In the genomic region with DNA sequence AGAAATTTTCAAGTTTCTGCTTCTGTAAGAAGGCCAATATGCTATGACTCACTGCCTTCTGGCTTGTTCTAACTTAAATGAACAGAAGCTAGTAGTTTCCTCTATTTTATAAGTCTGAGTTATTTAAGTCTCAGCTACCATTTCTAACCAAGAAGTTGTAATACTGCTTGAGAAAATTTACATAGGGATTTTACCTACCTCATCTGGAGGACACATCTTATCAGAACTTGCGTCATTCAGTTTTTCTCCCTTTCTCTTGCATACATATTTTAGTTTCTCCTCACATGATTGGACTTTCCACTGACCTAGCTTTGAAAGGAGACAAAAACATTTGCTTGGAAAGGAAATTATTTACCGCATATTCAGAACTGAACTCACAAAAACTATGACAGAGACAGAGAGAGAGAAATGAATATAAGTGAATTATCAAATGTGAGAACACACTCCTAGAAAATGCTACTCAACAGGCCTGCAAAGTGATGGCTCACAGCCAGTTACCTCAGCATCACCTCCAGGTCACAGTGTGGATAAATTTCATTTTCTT, we compare ENCODE assay signal across 8 cellular contexts. TPM values are rescaled to one million over a fixed set of nuclear protein-coding genes. Genes with fewer than 3 reads are reported as not detected.
A peak's percentile ranks its signal among the peaks of the same experiment; 100 is the strongest.
DNase-seq lines count a peak whose midpoint lies in the region; ATAC-seq and TF ChIP-seq lines count a peak whose summit lies in the region.

No MANE protein-coding gene starts in this region.

- H3K9me3 ChIP-seq in thyroid gland, result no peaks in the 10 kb centered on the region
- no peaks in the 10 kb centered on the region for H3K9me3 ChIP-seq in neural progenitor cell (ENCODE audit: low read depth)
- no peaks in the 10 kb centered on the region for H3K9me3 ChIP-seq in effector memory CD4-positive, alpha-beta T cell (ENCODE audit: control insufficient read depth, low read length)

- TF ChIP-seq CTCF in osteocyte (IDR thresholded peaks at IDR 0.05) (no peak), thyroid gland (IDR thresholded peaks at IDR 0.05) (no peak), neural progenitor cell (IDR thresholded peaks at IDR 0.05) (no peak)

- no peak overlapping the region for H3K27ac ChIP-seq in thyroid gland
- H3K27ac ChIP-seq in neural progenitor cell, result no peak overlapping the region
- no peak overlapping the region for H3K27ac ChIP-seq in effector memory CD4-positive, alpha-beta T cell (ENCODE audit: insufficient read depth, low read length, poor library complexity, severe bottlenecking)

- H3K27me3 ChIP-seq in thyroid gland, result no peaks in the 10 kb centered on the region
- no peaks in the 10 kb centered on the region for H3K27me3 ChIP-seq in neural progenitor cell
- H3K27me3 ChIP-seq in effector memory CD4-positive, alpha-beta T cell (replicated peaks; ENCODE audit: control insufficient read depth, insufficient read depth, low read length, poor library complexity, severe bottlenecking), result no peaks in the 10 kb centered on the region

- H3K9ac ChIP-seq in neural progenitor cell, result no peak overlapping the region

- H3K27me3 Mint-ChIP-seq in osteocyte (ENCODE audit: unreplicated experiment) (no peaks in the 10 kb centered on the region), neural progenitor cell (ENCODE audit: insufficient read depth, low read depth) (no peaks in the 10 kb centered on the region)

- H3K4me3 Mint-ChIP-seq in osteocyte (ENCODE audit: unreplicated experiment) (no peak overlapping the region), neural progenitor cell (no peak overlapping the region)

- H2AFZ ChIP-seq in neural progenitor cell (replicated peaks), result no peak overlapping the region

- peak; percentile 23 for DNase-seq in HCEC 1CT
- peak; percentile 15 for DNase-seq in NCI-H226
- no peak for DNase-seq in osteocyte (ENCODE audit: extremely low spot score, unreplicated experiment)
- no peak for DNase-seq in thyroid gland
- no peak for DNase-seq in neural progenitor cell (ENCODE audit: low spot score)
- no peak for DNase-seq in cerebellar cortex (ENCODE audit: low spot score)
- no peak for DNase-seq in effector memory CD4-positive, alpha-beta T cell

- H4K20me1 ChIP-seq in neural progenitor cell (ENCODE audit: low read depth), result no peaks in the 10 kb centered on the region

- H3K4me1 ChIP-seq in thyroid gland, result no peaks in the 10 kb centered on the region
- H3K4me1 ChIP-seq in neural progenitor cell, result peaks cover 8% of the 10 kb centered on the region
- no peaks in the 10 kb centered on the region for H3K4me1 ChIP-seq in effector memory CD4-positive, alpha-beta T cell (ENCODE audit: control insufficient read depth, insufficient read depth, low read length, poor library complexity, severe bottlenecking)

- no peak overlapping the region for H3K4me2 ChIP-seq in neural progenitor cell

- ATAC-seq in GM18867 (IDR thresholded peaks at IDR 0.05; ENCODE audit: unreplicated experiment), result peak; percentile 80

- H3K36me3 Mint-ChIP-seq in osteocyte (ENCODE audit: unreplicated experiment) (no peaks in the 10 kb centered on the region), neural progenitor cell (no peaks in the 10 kb centered on the region)

- H3K9me3 Mint-ChIP-seq in osteocyte (ENCODE audit: unreplicated experiment), result no peaks in the 10 kb centered on the region
- H3K9me3 Mint-ChIP-seq in neural progenitor cell, result no peaks in the 10 kb centered on the region

- H3K27ac Mint-ChIP-seq in osteocyte (ENCODE audit: unreplicated experiment), result peak overlapping the region; percentile 29
- H3K27ac Mint-ChIP-seq in neural progenitor cell, result no peak overlapping the region

- H3K4me3 ChIP-seq in thyroid gland (replicated peaks in 1 of 3), result no peak overlapping the region
- H3K4me3 ChIP-seq in neural progenitor cell, result no peak overlapping the region
- H3K4me3 ChIP-seq in effector memory CD4-positive, alpha-beta T cell (ENCODE audit: insufficient read depth, low read depth, low read length, poor library complexity, severe bottlenecking), result no peak overlapping the region

- 83 to 94% methylated on average over 2 of the region's 2 CpGs for whole genome bisulfite sequencing in thyroid gland, 2 donors

- H3K4me1 Mint-ChIP-seq in osteocyte (ENCODE audit: unreplicated experiment) (peaks cover 12% of the 10 kb centered on the region), neural progenitor cell (peaks cover 9% of the 10 kb centered on the region)

- intact Hi-C loops in thyroid gland (cut with DNase I), result no loop called here

- H3K36me3 ChIP-seq in thyroid gland (no peaks in the 10 kb centered on the region), neural progenitor cell (no peaks in the 10 kb centered on the region)
- peaks cover 44% of the 10 kb centered on the region for H3K36me3 ChIP-seq in effector memory CD4-positive, alpha-beta T cell (ENCODE audit: control insufficient read depth, insufficient read depth, low read length)

- peaks cover 8% of the 10 kb centered on the region for H3F3A ChIP-seq in neural progenitor cell (ENCODE audit: low read depth)

- no peaks in the 10 kb centered on the region for H3K79me2 ChIP-seq in neural progenitor cell (ENCODE audit: low read depth)

- no peak for TF ChIP-seq POLR2A in thyroid gland (IDR thresholded peaks at IDR 0.05)

RNA-seq across cellular contexts. Expression of a gene that starts 25.4 kb away (rescaled TPM):
- 0.63 and 0.86 TPM in 2 replicates for total RNA-seq in osteocyte
- 10 to 100 TPM; 12.1 to 55.5 (median 35.1) TPM for total RNA-seq in thyroid gland
- 0.25 and 0.39 TPM in 2 replicates for total RNA-seq in neural progenitor cell (ENCODE audit: low replicate concordance)

Comparison
In these comparisons a context has a peak if more than half of its experiments do, and no peak if none do; other contexts are left out.
1. DNase-seq: peak in HCEC 1CT (single experiment) and NCI-H226 (single experiment); none in osteocyte (single experiment), thyroid gland (0 of 2), neural progenitor cell (single experiment), cerebellar cortex (single experiment) and effector memory CD4-positive, alpha-beta T cell (0 of 3).